In genomic region chr1:192311281-192311680, GRCh38 we compare ENCODE assay signal across 8 cellular contexts. TPM values are rescaled to one million over a fixed set of nuclear protein-coding genes. Genes with fewer than 3 reads are reported as not detected.
DNase-seq lines count a peak whose midpoint lies in the region; ATAC-seq and TF ChIP-seq lines count a peak whose summit lies in the region.

No MANE protein-coding gene starts in this region.

- H3K27me3 ChIP-seq in Caco-2 (replicated peaks; ENCODE audit: control insufficient read depth, insufficient read depth, low read length) (no peaks in the 10 kb centered on the region), left lung (no peaks in the 10 kb centered on the region)

- peaks cover 5% of the 10 kb centered on the region for H3K36me3 Mint-ChIP-seq in Caco-2 (ENCODE audit: insufficient read depth, unreplicated experiment)

- H3K9me3 ChIP-seq in Caco-2 (no peaks in the 10 kb centered on the region), left lung (peaks cover 0 to 17% of the 10 kb centered on the region in 2 donors)

- POLR2A ChIA-PET in Caco-2 (lab: Charles Lee): no interaction called here

- H3K4me1 ChIP-seq in Caco-2: no peaks in the 10 kb centered on the region
- no peaks in the 10 kb centered on the region for H3K4me1 ChIP-seq in left lung

- ATAC-seq in GM21447 (IDR thresholded peaks at IDR 0.05; ENCODE audit: unreplicated experiment) (no peak), GM18907 (IDR thresholded peaks at IDR 0.05; ENCODE audit: unreplicated experiment) (no peak), left lung (no peak)

- BruUV-seq in Caco-2 (replicated peaks; lab: Mats Ljungman, UMichigan): no TSS peak

- in situ Hi-C loops in SK-MEL-5 (cut with HindIII; ENCODE audit: low pct_unique_long_range_greater_than_20kb, low sequenced_read_pairs): no loop called here

- H3K27ac ChIP-seq in left lung: no peak overlapping the region

- H3K4me3 Mint-ChIP-seq in Caco-2 (ENCODE audit: unreplicated experiment): no peak overlapping the region

- TF ChIP-seq CTCF in Caco-2 (IDR thresholded peaks at IDR 0.05; ENCODE audit: insufficient read depth in 1 of 2, low read depth in 1 of 2, low read length in 1 of 2, severe bottlenecking in 1 of 2, unreplicated experiment in 1 of 2) (no peak), left lung (IDR thresholded peaks at IDR 0.05) (no peak)

- no peaks in the 10 kb centered on the region for H3K36me3 ChIP-seq in Caco-2 (ENCODE audit: control insufficient read depth, insufficient read depth, low read length)
- no peaks in the 10 kb centered on the region for H3K36me3 ChIP-seq in left lung

- CTCF ChIA-PET in Caco-2 (lab: Charles Lee): no interaction called here

- intact Hi-C loops in Caco-2 (cut with micrococcal nuclease; ENCODE audit: unreplicated experiment) (loop anchor here (1.0 kb wide), 1 partner anchor 318 kb away; no protein-coding TSS in a partner anchor), left lung (cut with DNase I) (no loop called here)

- no peak overlapping the region for H3K27ac Mint-ChIP-seq in Caco-2 (ENCODE audit: unreplicated experiment)

- peak; percentile 3 for DNase-seq in AG20443 (ENCODE audit: low spot score)
- peak; percentile 8 for DNase-seq in HPDE6-E6E7 (ENCODE audit: extremely low spot score)
- peak; percentile 78 for DNase-seq in SK-MEL-5 (ENCODE audit: low read depth, low spot score)
- DNase-seq in glomerular endothelial cell (ENCODE audit: extremely low read depth, low read depth, low spot score): peak; percentile 52
- no peak for DNase-seq in Caco-2
- DNase-seq in left lung: no peak

- H3K4me1 Mint-ChIP-seq in Caco-2 (ENCODE audit: low read depth, unreplicated experiment): no peaks in the 10 kb centered on the region

- peaks cover 11% of the 10 kb centered on the region for H3K9me3 Mint-ChIP-seq in Caco-2 (ENCODE audit: unreplicated experiment)

- no peaks in the 10 kb centered on the region for H3K27me3 Mint-ChIP-seq in Caco-2 (ENCODE audit: insufficient read depth, unreplicated experiment)

- H3K4me3 ChIP-seq in Caco-2 (ENCODE audit: low read depth, low read length): no peak overlapping the region
- H3K4me3 ChIP-seq in left lung: no peak overlapping the region

RNA-seq across cellular contexts. Expression of gene RGS21, which starts 5.5 kb away (rescaled TPM):
- not detected in 2 replicates for total RNA-seq in SK-MEL-5 (2014; rRNA removed; shearing (Covaris generic))
- not detected in 2 replicates for polyA plus RNA-seq in SK-MEL-5 (2015; cell fraction: cytosol; rRNA removed)
- not detected in 2 replicates for polyA plus RNA-seq in SK-MEL-5 (2015; cell fraction: nucleus; rRNA removed)
- total RNA-seq in glomerular endothelial cell (not detected in 2 replicates), Caco-2 (2022) (not detected in 2 replicates), left lung (not detected)

Comparison
In these comparisons a context has a peak if more than half of its experiments do, and no peak if none do; other contexts are left out.
1. DNase-seq: peak in AG20443 (single experiment), HPDE6-E6E7 (single experiment), SK-MEL-5 (single experiment) and glomerular endothelial cell (single experiment); none in Caco-2 (0 of 2) and left lung (0 of 2).